In genomic region chr6:42880240-42880817, GRCh38 we compare ENCODE assay signal across 8 cellular contexts. TPM values are rescaled to one million over a fixed set of nuclear protein-coding genes. Genes with fewer than 3 reads are reported as not detected.
A peak's percentile ranks its signal among the peaks of the same experiment; 100 is the strongest.
DNase-seq lines count a peak whose midpoint lies in the region; ATAC-seq and TF ChIP-seq lines count a peak whose summit lies in the region.
"Not testable (repeated sequence)": the region's sequence is repeated elsewhere in the genome, so short reads cannot be mapped to it uniquely, and the experiment has no call there.

No MANE protein-coding gene starts in this region.

- POLR2A ChIA-PET in activated CD4-positive, alpha-beta memory T cell treated with anti-CD3 and anti-CD28 coated beads, Interleukin-2, amount 10 ng/mL, durations not matched to agents 7 days and 5 days (lab: Charles Lee) = interaction anchor here (0.6 to 7.4 kb wide), 22 partner anchors 8 to 315 kb away, joined by 3 to 96 read pairs (median 8); partner anchors contain the start of genes BICRAL, CNPY3, CUL7 and PEX6

- peak overlapping the region; percentile 85; the same call in 1 of the 2 replicates for H3K27ac ChIP-seq in MM.1S (ENCODE audit: low read length)
- H3K27ac ChIP-seq in breast epithelium = peak overlapping the region; percentile 91 to 97
- H3K27ac ChIP-seq in lung (ENCODE audit: low read depth in 1 of 2, low read length in 1 of 2) = peak overlapping the region; percentile 95 to 96
- H3K27ac ChIP-seq in tibial nerve = peak overlapping the region; percentile 84 to 98 (median 90)

- not testable (repeated sequence) for TF ChIP-seq EP300 in tibial nerve (IDR thresholded peaks at IDR 0.05)

- not testable (repeated sequence) for H3K27me3 ChIP-seq in MM.1S (replicated peaks; ENCODE audit: insufficient read depth, low read length); breast epithelium; lung (ENCODE audit: control insufficient read depth, insufficient read depth); tibial nerve

- H3K27me3 Mint-ChIP-seq in Calu3 (ENCODE audit: unreplicated experiment); activated CD4-positive, alpha-beta memory T cell treated with anti-CD3 and anti-CD28 coated beads, Interleukin-2, amount 10 ng/mL, durations not matched to agents 7 days and 5 days; progenitor cell of endocrine pancreas: not testable (repeated sequence)

- peak overlapping the region; percentile 88 for H3K4me3 ChIP-seq in MM.1S (ENCODE audit: low read length)
- peak overlapping the region; percentile 57 to 83 (median 70) for H3K4me3 ChIP-seq in breast epithelium
- H3K4me3 ChIP-seq in fibroblast of the aortic adventitia (ENCODE audit: low read depth, low read length) = peak overlapping the region; percentile 90
- peak overlapping the region; percentile 84 for H3K4me3 ChIP-seq in lung
- peak overlapping the region; percentile 45 to 72 (median 60) for H3K4me3 ChIP-seq in tibial nerve

- peak overlapping the region; percentile 76 for H3K4me2 ChIP-seq in MM.1S (ENCODE audit: low read depth, low read length)

- intact Hi-C loops in Calu3 (cut with micrococcal nuclease; ENCODE audit: unreplicated experiment); breast epithelium (cut with DNase I; ENCODE audit: low total_unique reads): not testable (repeated sequence)

- not testable (repeated sequence) for H3K4me1 Mint-ChIP-seq in Calu3 (ENCODE audit: low read depth, unreplicated experiment); progenitor cell of endocrine pancreas (ENCODE audit: low read depth)
- peaks cover 33% of the 10 kb centered on the region for H3K4me1 Mint-ChIP-seq in activated CD4-positive, alpha-beta memory T cell treated with anti-CD3 and anti-CD28 coated beads, Interleukin-2, amount 10 ng/mL, durations not matched to agents 7 days and 5 days

- peak overlapping the region; percentile 98 for H3K9ac ChIP-seq in MM.1S (ENCODE audit: low read length)

- WGBS in lung, 2 donors = 10 to 11% methylated on average over 25 of the region's 25 CpGs
- WGBS in tibial nerve, 2 donors = 9 to 16% methylated on average over 25 of the region's 25 CpGs

- peaks cover 12% of the 10 kb centered on the region; the same call in 1 of the 2 replicates for H3F3A ChIP-seq in MM.1S (ENCODE audit: insufficient read depth, low read length)

- BruUV-seq in Calu3 (replicated peaks; lab: Mats Ljungman, UMichigan) = TSS peak; percentile 63

- H3K9me2 ChIP-seq in MM.1S (replicated peaks; ENCODE audit: insufficient read depth, low read length) = not testable (repeated sequence)

- TF ChIP-seq CTCF in Calu3 (IDR thresholded peaks at IDR 0.05; ENCODE audit: unreplicated experiment); MM.1S (IDR thresholded peaks at IDR 0.05; ENCODE audit: low read length); breast epithelium (IDR thresholded peaks at IDR 0.05); fibroblast of the aortic adventitia (IDR thresholded peaks at IDR 0.05; ENCODE audit: insufficient read depth, low read length); lung (IDR thresholded peaks at IDR 0.05; ENCODE audit: control extremely low read depth, extremely low read depth); progenitor cell of endocrine pancreas (IDR thresholded peaks at IDR 0.05; ENCODE audit: unreplicated experiment); tibial nerve (IDR thresholded peaks at IDR 0.05): not testable (repeated sequence)

- H3K79me2 ChIP-seq in MM.1S (ENCODE audit: low read length) = peaks cover 52% of the 10 kb centered on the region

- peaks cover 68% of the 10 kb centered on the region for H3K36me3 Mint-ChIP-seq in Calu3 (ENCODE audit: insufficient read depth, unreplicated experiment)
- H3K36me3 Mint-ChIP-seq in activated CD4-positive, alpha-beta memory T cell treated with anti-CD3 and anti-CD28 coated beads, Interleukin-2, amount 10 ng/mL, durations not matched to agents 7 days and 5 days (ENCODE audit: low read depth) = peaks cover 31% of the 10 kb centered on the region
- H3K36me3 Mint-ChIP-seq in progenitor cell of endocrine pancreas (ENCODE audit: insufficient read depth) = peaks cover 14% of the 10 kb centered on the region

- not testable (repeated sequence) for TF ChIP-seq POLR2A in breast epithelium (IDR thresholded peaks at IDR 0.05); tibial nerve (IDR thresholded peaks at IDR 0.05)

- not testable (repeated sequence) for H3K9me3 Mint-ChIP-seq in Calu3 (ENCODE audit: low read depth, unreplicated experiment); activated CD4-positive, alpha-beta memory T cell treated with anti-CD3 and anti-CD28 coated beads, Interleukin-2, amount 10 ng/mL, durations not matched to agents 7 days and 5 days; progenitor cell of endocrine pancreas (ENCODE audit: low read depth)

- peak overlapping the region; percentile 99 for H2AFZ ChIP-seq in MM.1S (ENCODE audit: low read length)

- CTCF ChIA-PET in Calu3 (lab: Charles Lee) = interaction anchor here (0.6 to 1.6 kb wide), 5 partner anchors 10 to 954 kb away, joined by 3 to 17 read pairs (median 5); partner anchors contain the start of gene TBCC
- CTCF ChIA-PET in activated CD4-positive, alpha-beta memory T cell treated with anti-CD3 and anti-CD28 coated beads, Interleukin-2, amount 10 ng/mL, durations not matched to agents 7 days and 5 days (lab: Charles Lee) = interaction anchor here (0.9 to 4.2 kb wide), 10 partner anchors 10 to 1093 kb away, joined by 3 to 21 read pairs (median 6); partner anchors contain the start of genes TBCC and TOMM6

- not testable (repeated sequence) for DNase-seq in Calu3; MM.1S; activated CD4-positive, alpha-beta memory T cell treated with anti-CD3 and anti-CD28 coated beads, Interleukin-2, amount 10 ng/mL, durations not matched to agents 7 days and 5 days; breast epithelium (ENCODE audit: low spot score in 2 of 2); fibroblast of the aortic adventitia (ENCODE audit: low read depth); lung (ENCODE audit: low spot score); progenitor cell of endocrine pancreas (ENCODE audit: low spot score, unreplicated experiment); tibial nerve (ENCODE audit: low spot score in 2 of 2)

- peak overlapping the region; percentile 99 for H3K27ac Mint-ChIP-seq in Calu3 (ENCODE audit: unreplicated experiment)
- peak overlapping the region; percentile 92 for H3K27ac Mint-ChIP-seq in activated CD4-positive, alpha-beta memory T cell treated with anti-CD3 and anti-CD28 coated beads, Interleukin-2, amount 10 ng/mL, durations not matched to agents 7 days and 5 days
- peak overlapping the region; percentile 100 for H3K27ac Mint-ChIP-seq in progenitor cell of endocrine pancreas

- not testable (repeated sequence) for H4K20me1 ChIP-seq in MM.1S (ENCODE audit: insufficient read depth, low read length)

- not testable (repeated sequence) for H3K9me3 ChIP-seq in MM.1S (replicated peaks; ENCODE audit: insufficient read depth, low read length); breast epithelium; lung (ENCODE audit: control insufficient read depth in 2 of 2, insufficient read depth in 1 of 2, low read length in 1 of 2); tibial nerve

- ATAC-seq in lung (ENCODE audit: insufficient read depth, low FRiP score) = not testable (repeated sequence)

- H3K36me3 ChIP-seq in MM.1S (replicated peaks; ENCODE audit: insufficient read depth, low read length) (peaks cover 14% of the 10 kb centered on the region), breast epithelium (peaks cover 13% of the 10 kb centered on the region), lung (ENCODE audit: control insufficient read depth in 2 of 2, insufficient read depth in 2 of 2, low read length in 2 of 2) (peaks cover 17 to 22% of the 10 kb centered on the region in 2 donors), tibial nerve (peaks cover 6 to 37% (median 20%) of the 10 kb centered on the region in 3 donors)

- not testable (repeated sequence) for H3K4me1 ChIP-seq in MM.1S (ENCODE audit: low read length); breast epithelium; lung (ENCODE audit: control insufficient read depth in 2 of 2, insufficient read depth in 2 of 2, low read length in 2 of 2)
- H3K4me1 ChIP-seq in tibial nerve = peaks cover 0 to 48% (median 13%) of the 10 kb centered on the region in 4 donors

- peak overlapping the region; percentile 87 for H3K4me3 Mint-ChIP-seq in Calu3 (ENCODE audit: low read depth, unreplicated experiment)
- peak overlapping the region; percentile 94 for H3K4me3 Mint-ChIP-seq in activated CD4-positive, alpha-beta memory T cell treated with anti-CD3 and anti-CD28 coated beads, Interleukin-2, amount 10 ng/mL, durations not matched to agents 7 days and 5 days
- peak overlapping the region; percentile 98 for H3K4me3 Mint-ChIP-seq in progenitor cell of endocrine pancreas (ENCODE audit: low read depth)

RNA-seq across cellular contexts. Expression of gene RPL7L1, which starts 0.9 kb away (rescaled TPM):
- 144 and 154 TPM in 2 replicates for total RNA-seq in Calu3 (2022)
- total RNA-seq in activated CD4-positive, alpha-beta memory T cell treated with anti-CD3 and anti-CD28 coated beads, Interleukin-2, amount 10 ng/mL, durations not matched to agents 7 days and 5 days = 10 to 100 TPM; 71.4 to 74.2 TPM
- 100 to 1,000 TPM in 1 of 3 donors, 10 to 100 TPM in 2; 85.5 to 107 (median 90.1) TPM for total RNA-seq in breast epithelium
- total RNA-seq in fibroblast of the aortic adventitia (ENCODE audit: low replicate concordance) = 74.7 and 102 TPM in 2 replicates
- total RNA-seq in lung = 10 to 100 TPM; 66.1 to 98.7 TPM
- 10 to 100 TPM; 39.3 to 57.6 TPM for polyA plus RNA-seq in lung
- 82.8 and 88.9 TPM in 2 replicates for total RNA-seq in progenitor cell of endocrine pancreas
- 10 to 100 TPM; 59.0 to 89.2 (median 83.7) TPM for total RNA-seq in tibial nerve

RNA-seq across cellular contexts. Expression of gene PTCRA, which starts 35.5 kb away (rescaled TPM):
- total RNA-seq in Calu3 (2022) (not detected in 2 replicates), breast epithelium (not detected), fibroblast of the aortic adventitia (ENCODE audit: low replicate concordance) (not detected in 2 replicates), lung (1 to 10 TPM in 1 of 2 donors, under 1 TPM in 1; 0.37 to 3.4 TPM), progenitor cell of endocrine pancreas (not detected in 2 replicates), tibial nerve (not detected)
- total RNA-seq in activated CD4-positive, alpha-beta memory T cell treated with anti-CD3 and anti-CD28 coated beads, Interleukin-2, amount 10 ng/mL, durations not matched to agents 7 days and 5 days = not detected
- 1 to 10 TPM; 4.6 to 5.5 TPM for polyA plus RNA-seq in lung

RNA-seq across cellular contexts. Expression of gene CNPY3, which starts 49.0 kb away (rescaled TPM):
- 57.9 and 60.7 TPM in 2 replicates for total RNA-seq in Calu3 (2022)
- 10 to 100 TPM; 51.1 to 53.2 TPM for total RNA-seq in activated CD4-positive, alpha-beta memory T cell treated with anti-CD3 and anti-CD28 coated beads, Interleukin-2, amount 10 ng/mL, durations not matched to agents 7 days and 5 days
- 10 to 100 TPM; 27.5 to 37.9 (median 33.1) TPM for total RNA-seq in breast epithelium
- total RNA-seq in fibroblast of the aortic adventitia (ENCODE audit: low replicate concordance) = 23.2 and 45.6 TPM in 2 replicates
- total RNA-seq in lung = 10 to 100 TPM; 36.0 to 63.4 TPM
- polyA plus RNA-seq in lung = 10 to 100 TPM; 48.9 to 90.5 TPM
- 61.5 and 64.1 TPM in 2 replicates for total RNA-seq in progenitor cell of endocrine pancreas
- total RNA-seq in tibial nerve = 10 to 100 TPM; 42.6 to 50.3 (median 47.1) TPM
